Comparison of ENCODE assay signal across 20 cellular contexts in genomic region chr6:118770112-118770788, GRCh38.
DNase-seq lines count a peak whose midpoint lies in the region; ATAC-seq and TF ChIP-seq lines count a peak whose summit lies in the region.
"Had no signal": no experiment of that assay in that cellular context is flagged by ENCODE, and none has a peak within 500 bp of the region (broad histone marks: within the 10 kb centered on the region; RNA-seq: fewer than 3 reads in every experiment).

No MANE protein-coding gene starts in this region.

- H3K4ac ChIP-seq in trophoblast cell (ENCODE audit: low read depth, low read length) = no peak overlapping the region

- intact Hi-C loops in spleen (cut with DNase I; ENCODE audit: low total_unique reads) = loop anchor here (10.0 kb wide), 1 partner anchor 115 kb away; the partner anchor contains the start of gene CEP85L
- intact Hi-C loops in CD4-positive, alpha-beta T cell (cut with DNase I, micrococcal nuclease) = loop anchor here in 1 of 2 experiments (5.0 kb wide), 1 partner anchor 43 kb away; no protein-coding TSS in a partner anchor

- H3K4me3 ChIP-seq in trophoblast cell (ENCODE audit: low read depth, low read length) (no peak overlapping the region), spleen (no peak overlapping the region)

- H3K27me3 Mint-ChIP-seq in CD4-positive, alpha-beta T cell = no peaks in the 10 kb centered on the region
- H3K27me3 Mint-ChIP-seq: activated CD4-positive, alpha-beta T cell treated with anti-CD3 and anti-CD28 coated beads for 36 hours had no signal

- ATAC-seq in CD4-positive, alpha-beta T cell (ENCODE audit: poor library complexity) = no peak
- ATAC-seq: activated CD4-positive, alpha-beta T cell treated with anti-CD3 and anti-CD28 coated beads for 36 hours; HepG2 had no signal

- no peak for TF ChIP-seq CTCF in spleen (IDR thresholded peaks at IDR 0.05 in 8 of 11, conservative IDR thresholded peaks at IDR 0.05 in 3 of 11)
- no peak for TF ChIP-seq CTCF in CD4-positive, alpha-beta T cell (IDR thresholded peaks at IDR 0.05)

- peaks cover 29% of the 10 kb centered on the region for H3K4me1 Mint-ChIP-seq in CD4-positive, alpha-beta T cell (ENCODE audit: low read depth)

- peak overlapping the region; percentile 24 for H2BK12ac ChIP-seq in trophoblast cell (ENCODE audit: low read length)

- no peak for TF ChIP-seq POLR2A in spleen (IDR thresholded peaks at IDR 0.05)

- WGBS in trophoblast cell (ENCODE audit: extremely low coverage, insufficient coverage, insufficient read length) = no CpG with 5 or more reads among the region's 2 CpGs
- WGBS in spleen, 5 donors = 94 to 97% (median 96%) methylated on average over 2 of the region's 2 CpGs

- no peak overlapping the region for H3K23ac ChIP-seq in trophoblast cell (ENCODE audit: low read length)

- no peak overlapping the region for H3K4me3 Mint-ChIP-seq in CD4-positive, alpha-beta T cell
- H3K4me3 Mint-ChIP-seq: activated CD4-positive, alpha-beta T cell treated with anti-CD3 and anti-CD28 coated beads for 36 hours; CD4-positive, CD25-positive, alpha-beta regulatory T cell; neural crest cell had no signal

- peaks cover 13% of the 10 kb centered on the region for H3K79me1 ChIP-seq in trophoblast cell (ENCODE audit: low read length)

- peak; percentile 43 for DNase-seq in NCI-H510A treated with DMSO at 0.1 percent for 48 hours (lab: John Stamatoyannopoulos, UW)
- DNase-seq in NCI-H510A (lab: John Stamatoyannopoulos, UW) = no peak
- peak; percentile 81 to 86 for DNase-seq in NCI-H1930 (lab: John Stamatoyannopoulos, UW)
- peak; percentile 98 for DNase-seq in SK-N-DZ (ENCODE audit: low spot score)
- no peak for DNase-seq in trophoblast cell
- no peak for DNase-seq in NCI-H526 treated with DMSO at 0.1 percent for 48 hours (lab: John Stamatoyannopoulos, UW)
- DNase-seq in spleen = no peak
- DNase-seq in CD4-positive, alpha-beta T cell = no peak
- DNase-seq: activated CD4-positive, alpha-beta T cell treated with anti-CD3 and anti-CD28 coated beads for 36 hours; activated naive CD4-positive, alpha-beta T cell treated with Interleukin-2 at 50 U/mL for 16 hours; activated T-cell treated with anti-CD3 and anti-CD28 coated beads for 4 hours; aorta; CD4-positive, CD25-positive, alpha-beta regulatory T cell; EL; hypothalamus; NCI-H226; stimulated activated CD4-positive, alpha-beta T cell treated with anti-CD3 and anti-CD28 coated beads, Interleukin-12 subunit alpha, Interleukin-12 subunit beta, amount 100 ng/mL, for 4 hours; stimulated activated naive CD4-positive, alpha-beta T cell treated with Interleukin-2 at 50 U/mL for 16 hours had no signal

- H3K14ac ChIP-seq in trophoblast cell (ENCODE audit: low read length) = no peak overlapping the region

- H3K27me3 ChIP-seq in trophoblast cell (ENCODE audit: insufficient read depth, low read length) (no peaks in the 10 kb centered on the region), spleen (replicated peaks in 1 of 7) (no peaks in the 10 kb centered on the region)
- H3K27me3 ChIP-seq in CD4-positive, alpha-beta T cell (ENCODE audit: control insufficient read depth, insufficient read depth, low read length) = no peaks in the 10 kb centered on the region

- H3K9me3 Mint-ChIP-seq in CD4-positive, alpha-beta T cell = no peaks in the 10 kb centered on the region
- H3K9me3 Mint-ChIP-seq: CD4-positive, CD25-positive, alpha-beta regulatory T cell had no signal

- POLR2A ChIA-PET in CD4-positive, alpha-beta T cell (lab: Charles Lee) = interaction anchor here (1.0 to 1.4 kb wide), 2 partner anchors 60 to 61 kb away, joined by 5 read pairs; no protein-coding TSS in a partner anchor

- H2BK120ac ChIP-seq in trophoblast cell (ENCODE audit: insufficient read depth, low read length, poor library complexity) = peak overlapping the region; percentile 11

- no peak overlapping the region for H4K12ac ChIP-seq in trophoblast cell (ENCODE audit: low read depth, low read length)

- H3K27ac ChIP-seq in trophoblast cell (ENCODE audit: low read depth, low read length) (no peak overlapping the region), spleen (peak overlapping the region in 2 of 8 donors; percentile 92 to 93)
- H3K27ac ChIP-seq in CD4-positive, alpha-beta T cell (ENCODE audit: low read depth, low read length) = no peak overlapping the region

- no peak overlapping the region for H3K27ac Mint-ChIP-seq in CD4-positive, alpha-beta T cell
- H3K27ac Mint-ChIP-seq: activated CD4-positive, alpha-beta T cell treated with anti-CD3 and anti-CD28 coated beads for 36 hours had no signal

- H2AFZ ChIP-seq in trophoblast cell (ENCODE audit: insufficient read depth, low read length, poor library complexity) = no peak overlapping the region

- no peak overlapping the region for H3K9ac ChIP-seq in trophoblast cell (ENCODE audit: low read length)

- no peaks in the 10 kb centered on the region for H3K36me3 Mint-ChIP-seq in CD4-positive, alpha-beta T cell (ENCODE audit: low read depth)
- H3K36me3 Mint-ChIP-seq: CD4-positive, CD25-positive, alpha-beta regulatory T cell had no signal

- no peak overlapping the region for H4K91ac ChIP-seq in trophoblast cell (ENCODE audit: low read depth, low read length)

- H4K8ac ChIP-seq in trophoblast cell (ENCODE audit: low read depth, low read length) = no peak overlapping the region

- no peak overlapping the region for H3K18ac ChIP-seq in trophoblast cell (ENCODE audit: low read length)

- H2AK5ac ChIP-seq in trophoblast cell (ENCODE audit: low read length) = no peak overlapping the region

- no peaks in the 10 kb centered on the region for H3K9me3 ChIP-seq in trophoblast cell (ENCODE audit: insufficient read depth, low read depth, low read length)
- no peaks in the 10 kb centered on the region for H3K9me3 ChIP-seq in spleen
- H3K9me3 ChIP-seq in CD4-positive, alpha-beta T cell (ENCODE audit: control insufficient read depth, low read length) = no peaks in the 10 kb centered on the region

- no peak overlapping the region for H3K4me2 ChIP-seq in trophoblast cell (ENCODE audit: low read length)

- no peaks in the 10 kb centered on the region for H3K79me2 ChIP-seq in trophoblast cell (ENCODE audit: control insufficient read depth, insufficient read depth, low read length, poor library complexity)

- H3K36me3 ChIP-seq in trophoblast cell (ENCODE audit: control insufficient read depth in 1 of 2, insufficient read depth in 2 of 2, low read length in 2 of 2) = no peaks in the 10 kb centered on the region
- H3K36me3 ChIP-seq in spleen = no peaks in the 10 kb centered on the region

- no peak overlapping the region for H2BK5ac ChIP-seq in trophoblast cell (ENCODE audit: low read depth, low read length, poor library complexity)

- H3K4me1 ChIP-seq in trophoblast cell (ENCODE audit: control insufficient read depth in 1 of 2, insufficient read depth in 2 of 2, low read length in 2 of 2) (peaks cover 21 to 28% of the 10 kb centered on the region in 2 experiments), spleen (peaks cover 0 to 37% (median 16%) of the 10 kb centered on the region in 6 donors)

- CTCF ChIA-PET in CD4-positive, alpha-beta T cell (lab: Charles Lee) = interaction anchor here (0.7 to 1.6 kb wide), 3 partner anchors 30 to 58 kb away, joined by 3 to 5 read pairs (median 5); no protein-coding TSS in a partner anchor

Comparison
In these comparisons a context has a peak if more than half of its experiments do, and no peak if none do; other contexts are left out.
1. DNase-seq: peak in NCI-H510A treated with DMSO at 0.1 percent for 48 hours (single experiment), NCI-H1930 (2 of 2) and SK-N-DZ (single experiment); none in NCI-H510A (single experiment), trophoblast cell (0 of 2), NCI-H526 treated with DMSO at 0.1 percent for 48 hours (single experiment), spleen (single experiment) and CD4-positive, alpha-beta T cell (0 of 10).